In the genomic region with DNA sequence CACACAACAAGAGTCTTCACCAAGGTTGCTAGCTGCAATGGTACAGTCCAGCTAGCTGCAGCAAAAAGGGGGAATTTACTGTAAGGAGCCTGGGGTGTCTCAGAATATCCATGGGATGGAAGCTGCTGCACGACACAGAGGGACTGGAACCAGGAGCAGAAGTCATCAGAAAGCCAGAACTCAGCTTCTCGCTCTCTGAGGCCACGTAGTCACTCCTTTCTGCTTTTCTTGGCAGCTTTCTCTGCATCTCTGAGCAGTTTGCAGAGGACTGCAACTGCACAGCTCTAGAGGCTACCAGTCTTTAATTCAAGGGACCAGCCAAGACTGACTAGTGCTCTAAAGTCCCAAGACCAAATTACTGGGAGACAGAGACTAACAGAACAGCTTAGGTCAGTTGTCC, we compare ENCODE assay signal across 38 cellular contexts. TPM values are rescaled to one million over a fixed set of nuclear protein-coding genes. Genes with fewer than 3 reads are reported as not detected.
"Had no signal": no experiment of that assay in that cellular context is flagged by ENCODE, and none has a peak within 500 bp of the region (broad histone marks: within the 10 kb centered on the region; RNA-seq: fewer than 3 reads in every experiment).

No MANE protein-coding gene starts in this region.

- ATAC-seq: effector memory CD8-positive, alpha-beta T cell; gastrocnemius medialis; heart left ventricle; left cardiac atrium; left lung; naive thymus-derived CD8-positive, alpha-beta T cell; psoas muscle; right cardiac atrium had no signal

- H3K36me3 ChIP-seq: esophagus squamous epithelium, gastrocnemius medialis, heart left ventricle, left lung, ovary, sigmoid colon, stomach, thyroid gland, vagina had no signal

- H3K27me3 ChIP-seq: gastrocnemius medialis, heart left ventricle, left lung, ovary, sigmoid colon, thyroid gland, vagina had no signal

- H3K4me1 ChIP-seq: gastrocnemius medialis, psoas muscle, sigmoid colon, thyroid gland, vagina had no signal

- H3K9me3 ChIP-seq: esophagus squamous epithelium, gastrocnemius medialis, heart left ventricle, left lung, ovary, psoas muscle, sigmoid colon, stomach, thyroid gland, vagina had no signal

- DNase-seq: cortex of kidney; effector memory CD8-positive, alpha-beta T cell; erythroblast; esophagus squamous epithelium; foreskin fibroblast; gastrocnemius medialis; heart left ventricle; hippocampal formation; left cardiac atrium; left lung; mesendoderm; midbrain; naive thymus-derived CD8-positive, alpha-beta T cell; nephron progenitor cell; nucleus accumbens; ovary; posterior cingulate gyrus; psoas muscle; right cardiac atrium; sigmoid colon; stimulated activated CD4-positive, alpha-beta T cell treated with anti-CD3 and anti-CD28 coated beads, Interleukin-2, amount 100 ng/mL, for 24 hours; stimulated activated CD4-positive, alpha-beta T cell treated with anti-CD3 and anti-CD28 coated beads, Interleukin-4, amount 100 ng/mL, for 24 hours; stimulated activated naive CD4-positive, alpha-beta T cell treated with Interleukin-2 at 50 U/mL for 16 hours; stomach; thyroid gland; trophoblast cell had no signal

- H3K27ac ChIP-seq: esophagus squamous epithelium, gastrocnemius medialis, heart left ventricle, left lung, ovary, psoas muscle, sigmoid colon, stomach, thyroid gland, vagina had no signal

- H3K4me3 ChIP-seq: esophagus squamous epithelium, gastrocnemius medialis, heart left ventricle, left lung, ovary, psoas muscle, sigmoid colon, stomach, thyroid gland, vagina had no signal

RNA-seq across cellular contexts. Expression of gene IL10, which starts 27.0 kb away (rescaled TPM):
- total RNA-seq: dermis microvascular lymphatic vessel endothelial cell; glomerular endothelial cell; kidney epithelial cell; lung microvascular endothelial cell; myocyte; naive thymus-derived CD8-positive, alpha-beta T cell; renal cortical epithelial cell; temporal lobe had no signal

RNA-seq across cellular contexts. Expression of gene IL19, which starts 28.7 kb away (rescaled TPM):
- total RNA-seq: dermis microvascular lymphatic vessel endothelial cell; gastrocnemius medialis; glomerular endothelial cell; heart left ventricle; kidney epithelial cell; left cardiac atrium; left lung; lower leg skin; lung microvascular endothelial cell; myocyte; naive thymus-derived CD8-positive, alpha-beta T cell; ovary; psoas muscle; renal cortical epithelial cell; right cardiac atrium; sigmoid colon; skeletal muscle tissue; subcutaneous adipose tissue; temporal lobe; thyroid gland; ureter; vagina had no signal
